In genomic region chr16:54928016-54928356, GRCh38 we compare ENCODE assay signal across 8 cellular contexts.
A peak's percentile ranks its signal among the peaks of the same experiment; 100 is the strongest.
DNase-seq lines count a peak whose midpoint lies in the region; ATAC-seq and TF ChIP-seq lines count a peak whose summit lies in the region.

No MANE protein-coding gene starts in this region.

- peaks cover 4% of the 10 kb centered on the region for H3K36me3 Mint-ChIP-seq in nephron (ENCODE audit: low read depth)

- H3K9me3 Mint-ChIP-seq in nephron = no peaks in the 10 kb centered on the region

- no peak for ATAC-seq in GM18519 (IDR thresholded peaks at IDR 0.05; ENCODE audit: low FRiP score, unreplicated experiment)
- ATAC-seq in GM21390 (IDR thresholded peaks at IDR 0.05; ENCODE audit: unreplicated experiment) = no peak

- DNase-seq in NCI-H82 (lab: John Stamatoyannopoulos, UW) (peak; percentile 44), NCI-H82 treated with DMSO at 0.1 percent for 48 hours (lab: John Stamatoyannopoulos, UW; ENCODE audit: unreplicated experiment) (no peak), NCI-H69 (lab: John Stamatoyannopoulos, UW) (peak; percentile 31), choroid plexus epithelial cell (ENCODE audit: low read depth) (peak; percentile 51), GM13976 (ENCODE audit: low spot score) (no peak)

- peaks cover 82% of the 10 kb centered on the region for H3K27me3 Mint-ChIP-seq in nephron (ENCODE audit: low read depth)

- H3K27ac Mint-ChIP-seq in nephron = peak overlapping the region in 2 of 3 experiments; percentile 0 to 60

- H3K4me1 Mint-ChIP-seq in nephron = peaks cover 22% of the 10 kb centered on the region

- H3K4me3 Mint-ChIP-seq in nephron = peak overlapping the region; percentile 87 to 88 (median 87)

- H3K4me3 ChIP-seq in choroid plexus epithelial cell (ENCODE audit: low read depth, low read length) = peak overlapping the region; percentile 68

- in situ Hi-C loops in GM13976 (cut with MboI; ENCODE audit: low sequenced_read_pairs, unreplicated experiment) = loop anchor here (25.0 kb wide), 1 partner anchor 641 kb away; the partner anchor contains the start of gene IRX3

- TF ChIP-seq CTCF in choroid plexus epithelial cell (conservative IDR thresholded peaks at IDR 0.05; ENCODE audit: low read depth, low read length) = no peak
- no peak for TF ChIP-seq CTCF in nephron (IDR thresholded peaks at IDR 0.05; ENCODE audit: unreplicated experiment in 3 of 3)
- no peak for TF ChIP-seq CTCF in GM13976 (IDR thresholded peaks at IDR 0.05; ENCODE audit: borderline replicate concordance, control extremely low read depth, extremely low read depth, insufficient read depth, missing control alignments)

Comparison
In these comparisons a context has a peak if more than half of its experiments do, and no peak if none do; other contexts are left out.
1. DNase-seq: peak in NCI-H82 (single experiment), NCI-H69 (single experiment) and choroid plexus epithelial cell (single experiment); none in NCI-H82 treated with DMSO at 0.1 percent for 48 hours (single experiment) and GM13976 (single experiment).